In the genomic region with DNA sequence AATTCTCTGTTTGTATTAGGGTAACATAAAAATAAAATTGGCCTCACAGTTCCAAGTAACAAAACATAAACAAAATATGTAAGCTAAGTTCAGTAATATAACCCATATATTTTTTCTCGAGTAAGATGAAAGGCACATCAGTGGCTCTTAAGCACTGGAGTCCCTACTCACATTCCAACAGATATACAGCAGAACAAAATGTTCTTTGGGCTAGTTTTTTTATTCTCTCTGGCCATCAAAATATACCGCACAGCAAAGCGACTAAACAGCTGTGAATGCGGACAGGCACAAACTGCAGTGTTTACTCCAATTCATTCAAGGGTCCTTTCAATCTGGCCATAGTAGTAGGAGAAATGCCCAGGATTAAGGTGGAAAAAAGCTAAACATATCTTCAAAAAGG, we compare ENCODE assay signal across 15 cellular contexts. TPM values are rescaled to one million over a fixed set of nuclear protein-coding genes. Genes with fewer than 3 reads are reported as not detected.
A peak's percentile ranks its signal among the peaks of the same experiment; 100 is the strongest.
DNase-seq lines count a peak whose midpoint lies in the region; ATAC-seq and TF ChIP-seq lines count a peak whose summit lies in the region.
"Had no signal": no experiment of that assay in that cellular context is flagged by ENCODE, and none has a peak within 500 bp of the region (broad histone marks: within the 10 kb centered on the region; RNA-seq: fewer than 3 reads in every experiment).

No MANE protein-coding gene starts in this region.

- no peaks in the 10 kb centered on the region for H3K36me3 ChIP-seq in HUES64 (ENCODE audit: insufficient read depth, low read length)
- H3K36me3 ChIP-seq in esophagus muscularis mucosa: no peaks in the 10 kb centered on the region
- H3K36me3 ChIP-seq in skeletal muscle satellite cell (ENCODE audit: insufficient read depth, low read length): no peaks in the 10 kb centered on the region
- no peaks in the 10 kb centered on the region for H3K36me3 ChIP-seq in psoas muscle (ENCODE audit: insufficient read depth in 1 of 2, low read depth in 1 of 2)
- no peaks in the 10 kb centered on the region for H3K36me3 ChIP-seq in Karpas-422 (ENCODE audit: insufficient read depth, low read length)
- H3K36me3 ChIP-seq: BLaER1 treated with 17β-estradiol and CSF1 and Interleukin-3, amounts not matched to agents 10 nM and 100 nM had no signal

- H3K4me1 Mint-ChIP-seq in nephron progenitor cell: peaks cover 54% of the 10 kb centered on the region

- no peaks in the 10 kb centered on the region for H4K20me1 ChIP-seq in Karpas-422 (ENCODE audit: insufficient read depth, low read depth, low read length)
- H4K20me1 ChIP-seq: BLaER1 treated with 17β-estradiol and CSF1 and Interleukin-3, amounts not matched to agents 10 nM and 100 nM had no signal

- DNase-seq in esophagus muscularis mucosa (ENCODE audit: extremely low spot score) (no peak), nephron progenitor cell (no peak), psoas muscle (no peak), Karpas-422 (no peak), MV-4-11 (lab: John Stamatoyannopoulos, UW) (no peak)
- DNase-seq: 8988T, NCI-H1092, NCI-H2107, NCI-H345, PC-3 had no signal

- H3K4me3 ChIP-seq in HUES64 (ENCODE audit: low read length): peak overlapping the region; percentile 17; the same call in 1 of the 2 replicates
- no peak overlapping the region for H3K4me3 ChIP-seq in esophagus muscularis mucosa
- no peak overlapping the region for H3K4me3 ChIP-seq in skeletal muscle satellite cell (ENCODE audit: low read length)
- H3K4me3 ChIP-seq in psoas muscle: no peak overlapping the region
- H3K4me3 ChIP-seq in Karpas-422 (ENCODE audit: low read length): no peak overlapping the region
- H3K4me3 ChIP-seq: BLaER1 treated with 17β-estradiol and CSF1 and Interleukin-3, amounts not matched to agents 10 nM and 100 nM; GM23338 had no signal

- H3K9me3 Mint-ChIP-seq in nephron progenitor cell: no peaks in the 10 kb centered on the region
- H3K9me3 Mint-ChIP-seq: GM23338 had no signal

- H3K4me2 ChIP-seq in skeletal muscle satellite cell (ENCODE audit: low read length): peak overlapping the region; percentile 16
- H3K4me2 ChIP-seq in Karpas-422 (ENCODE audit: low read depth, low read length, poor library complexity, severe bottlenecking): no peak overlapping the region
- H3K4me2 ChIP-seq: BLaER1 treated with 17β-estradiol and CSF1 and Interleukin-3, amounts not matched to agents 10 nM and 100 nM; GM23338 had no signal

- H3K9me3 ChIP-seq in HUES64 (ENCODE audit: insufficient read depth, low read depth, low read length): no peaks in the 10 kb centered on the region
- H3K9me3 ChIP-seq in esophagus muscularis mucosa: no peaks in the 10 kb centered on the region
- no peaks in the 10 kb centered on the region for H3K9me3 ChIP-seq in skeletal muscle satellite cell (replicated peaks; ENCODE audit: low read length)
- no peaks in the 10 kb centered on the region for H3K9me3 ChIP-seq in psoas muscle
- H3K9me3 ChIP-seq in Karpas-422 (ENCODE audit: low read length): no peaks in the 10 kb centered on the region
- H3K9me3 ChIP-seq: BLaER1 treated with 17β-estradiol and CSF1 and Interleukin-3, amounts not matched to agents 10 nM and 100 nM had no signal

- no peaks in the 10 kb centered on the region for H3K9me2 ChIP-seq in Karpas-422 (replicated peaks; ENCODE audit: insufficient read depth, low read length)

- no peaks in the 10 kb centered on the region for H3K79me2 ChIP-seq in Karpas-422 (ENCODE audit: low read length)

- whole genome bisulfite sequencing in HUES64: 97% methylated on average over 4 of the region's 4 CpGs
- 77% methylated on average over 4 of the region's 4 CpGs for WGBS in esophagus muscularis mucosa
- 47 to 68% (median 51%) methylated on average over 4 of the region's 4 CpGs for WGBS in psoas muscle, 3 donors

- TF ChIP-seq CTCF in esophagus muscularis mucosa (IDR thresholded peaks at IDR 0.05) (no peak), nephron progenitor cell (IDR thresholded peaks at IDR 0.05) (no peak), psoas muscle (IDR thresholded peaks at IDR 0.05) (no peak)

- H3K27me3 ChIP-seq in HUES64 (ENCODE audit: insufficient read depth, low read length) (no peaks in the 10 kb centered on the region), esophagus muscularis mucosa (no peaks in the 10 kb centered on the region), skeletal muscle satellite cell (ENCODE audit: control insufficient read depth, insufficient read depth, low read length) (peaks cover 32% of the 10 kb centered on the region), psoas muscle (ENCODE audit: insufficient read depth in 3 of 3, low read length in 2 of 3) (peaks cover 0 to 16% (median 0%) of the 10 kb centered on the region in 3 donors), Karpas-422 (ENCODE audit: low read length) (no peaks in the 10 kb centered on the region)

- intact Hi-C loops in esophagus muscularis mucosa (cut with DNase I): no loop called here
- intact Hi-C loops in psoas muscle (cut with DNase I): no loop called here

- no peak overlapping the region for H3K9ac ChIP-seq in HUES64 (ENCODE audit: low read depth, low read length)
- H3K9ac ChIP-seq in skeletal muscle satellite cell (ENCODE audit: low read depth, low read length): no peak overlapping the region
- no peak overlapping the region for H3K9ac ChIP-seq in Karpas-422 (ENCODE audit: low read length)
- H3K9ac ChIP-seq: BLaER1 treated with 17β-estradiol and CSF1 and Interleukin-3, amounts not matched to agents 10 nM and 100 nM had no signal

- ATAC-seq in psoas muscle: no peak
- ATAC-seq in GM19395 (IDR thresholded peaks at IDR 0.05; ENCODE audit: unreplicated experiment): no peak
- ATAC-seq: GM23338, PC-3 had no signal

- H3K27ac ChIP-seq in HUES64 (ENCODE audit: low read depth, low read length) (no peak overlapping the region), esophagus muscularis mucosa (replicated peaks in 1 of 4) (peak overlapping the region in 3 of 4 donors; percentile 2 to 88 (median 65)), psoas muscle (no peak overlapping the region), Karpas-422 (ENCODE audit: low read length) (no peak overlapping the region)
- H3K27ac ChIP-seq: BLaER1 treated with 17β-estradiol and CSF1 and Interleukin-3, amounts not matched to agents 10 nM and 100 nM had no signal

- peaks cover 7% of the 10 kb centered on the region for H3K27me3 Mint-ChIP-seq in nephron progenitor cell (ENCODE audit: low read depth, poor library complexity)

- no peak for TF ChIP-seq POLR2A in esophagus muscularis mucosa (IDR thresholded peaks at IDR 0.05; ENCODE audit: low read depth)

- H3K4me1 ChIP-seq in HUES64 (ENCODE audit: insufficient read depth, low read length) (peaks cover 25% of the 10 kb centered on the region), esophagus muscularis mucosa (peaks cover 11 to 63% (median 57%) of the 10 kb centered on the region in 4 donors), skeletal muscle satellite cell (ENCODE audit: control insufficient read depth, insufficient read depth, low read length) (peaks cover 6% of the 10 kb centered on the region), psoas muscle (peaks cover 8% of the 10 kb centered on the region), Karpas-422 (ENCODE audit: low read length) (peaks cover 8% of the 10 kb centered on the region)

- H3K36me3 Mint-ChIP-seq in nephron progenitor cell (ENCODE audit: low read depth): peaks cover 30% of the 10 kb centered on the region

- TF ChIP-seq EP300 in esophagus muscularis mucosa (IDR thresholded peaks at IDR 0.05): no peak

- H3K27ac Mint-ChIP-seq in nephron progenitor cell: no peak overlapping the region
- H3K27ac Mint-ChIP-seq: GM23338 had no signal

- H2AFZ ChIP-seq in Karpas-422 (ENCODE audit: low read length): no peak overlapping the region
- H2AFZ ChIP-seq: GM23338 had no signal

- peak overlapping the region; percentile 78 for H3K4me3 Mint-ChIP-seq in nephron progenitor cell
- H3K4me3 Mint-ChIP-seq: GM23338 had no signal

RNA-seq across cellular contexts. Expression of a gene that starts 4.6 kb away (rescaled TPM):
- polyA plus RNA-seq in HUES64 (2013, experiment 1 of 2): 14.9 TPM
- 21.2 TPM for polyA plus RNA-seq in HUES64 (2013, experiment 2 of 2)
- total RNA-seq in esophagus muscularis mucosa (10 to 100 TPM; 16.6 to 42.7 (median 28.1) TPM), psoas muscle (1 to 10 TPM; 1.3 to 5.6 (median 1.5) TPM)
- total RNA-seq in skeletal muscle satellite cell (2012; rRNA removed): 3.3 and 8.7 TPM in 2 replicates
- polyA plus RNA-seq in psoas muscle: 1 to 10 TPM in 1 of 3 donors, under 1 TPM in 2; 0.63 to 1.0 (median 0.79) TPM
- 0.36 and 2.1 TPM in 2 replicates for total RNA-seq in Karpas-422 (2014; rRNA removed; shearing (Covaris generic); ENCODE audit: low replicate concordance)

Comparison
In these comparisons a context has a peak if more than half of its experiments do, and no peak if none do; other contexts are left out.
1. H3K27ac ChIP-seq: peak in esophagus muscularis mucosa (3 of 4); none in HUES64 (single experiment), psoas muscle (single experiment) and Karpas-422 (single experiment).